Comparison of ENCODE assay signal across 8 cellular contexts in genomic region chr9:94726495-94727191, GRCh38. TPM values are rescaled to one million over a fixed set of nuclear protein-coding genes. Genes with fewer than 3 reads are reported as not detected.
DNase-seq lines count a peak whose midpoint lies in the region; TF ChIP-seq lines count a peak whose summit lies in the region.

TSS of gene AOPEP (plus strand) at chr9:94726699. CDS start at chr9:94759784, 33,085 bp downstream.

- H3K4me1 Mint-ChIP-seq in HFFc6 (ENCODE audit: low read depth), result peaks cover 7% of the 10 kb centered on the region; the same call in 1 of the 2 replicates

- H3K27ac ChIP-seq in SK-N-MC, result no peak within 1 kb of the TSS

- TF ChIP-seq POLR2A in NB4 (IDR thresholded peaks at IDR 0.05; ENCODE audit: extremely low read depth, insufficient read length), result peak; percentile 74

- H3K36me3 Mint-ChIP-seq in HFFc6 (ENCODE audit: low read depth), result peaks cover 4% of the 10 kb centered on the region; the same call in 1 of the 2 replicates

- no peak for TF ChIP-seq CTCF in HFFc6 (IDR thresholded peaks at IDR 0.05)
- no peak for TF ChIP-seq CTCF in NB4 (IDR thresholded peaks at IDR 0.05; ENCODE audit: low read depth, low read length)

- H3K27me3 Mint-ChIP-seq in HFFc6 (ENCODE audit: insufficient read depth), result peaks cover 2% of the 10 kb centered on the region; the same call in 1 of the 2 replicates

- H3K9ac ChIP-seq in SK-N-MC (ENCODE audit: insufficient read length), result peak within 1 kb of the TSS; percentile 73

- peak within 1 kb of the TSS; percentile 99 for H3K4me3 Mint-ChIP-seq in HFFc6

- H3K4me3 ChIP-seq in NB4 (ENCODE audit: low read depth, low read length) (peak within 1 kb of the TSS; percentile 94), SK-N-MC (peak within 1 kb of the TSS; percentile 78)

- no peaks in the 10 kb centered on the region for H3K9me3 Mint-ChIP-seq in HFFc6

- DNase-seq in GM04503 (ENCODE audit: low read depth), result peak; percentile 51
- peak; percentile 91 for DNase-seq in HFFc6
- DNase-seq in NB4 (ENCODE audit: low read depth), result peak; percentile 95
- peak; percentile 52 for DNase-seq in SK-N-MC (ENCODE audit: low read depth, low spot score)
- peak; percentile 100 for DNase-seq in activated naive CD4-positive, alpha-beta T cell treated with anti-CD3 and anti-CD28 coated beads, Interleukin-2, amount 50 U/mL, for 16 hours
- DNase-seq in germinal center (ENCODE audit: low spot score), result peak; percentile 100
- peak; percentile 65 for DNase-seq in non-pigmented ciliary epithelial cell (ENCODE audit: low read depth)
- DNase-seq in superior temporal gyrus (ENCODE audit: extremely low spot score), result peak; percentile 95

- H3K27ac Mint-ChIP-seq in HFFc6, result peak within 1 kb of the TSS; percentile 98

- H3K36me3 ChIP-seq in SK-N-MC (ENCODE audit: insufficient read depth, low read length), result no peaks in the 10 kb centered on the region

- H3K9me3 ChIP-seq in SK-N-MC (ENCODE audit: low read depth, low read length), result no peaks in the 10 kb centered on the region

RNA-seq across cellular contexts. Expression of gene AOPEP, which starts in this region (rescaled TPM):
- 10 to 100 TPM; 32.2 to 46.6 (median 36.3) TPM for total RNA-seq in HFFc6 (2021; fragmentation: NEBNext Ultra II Directional; extraction: Animal tissue kit (Norgen Biotek cat#: 25700))
